Comparison of ENCODE assay signal across 12 cellular contexts in the genomic region with DNA sequence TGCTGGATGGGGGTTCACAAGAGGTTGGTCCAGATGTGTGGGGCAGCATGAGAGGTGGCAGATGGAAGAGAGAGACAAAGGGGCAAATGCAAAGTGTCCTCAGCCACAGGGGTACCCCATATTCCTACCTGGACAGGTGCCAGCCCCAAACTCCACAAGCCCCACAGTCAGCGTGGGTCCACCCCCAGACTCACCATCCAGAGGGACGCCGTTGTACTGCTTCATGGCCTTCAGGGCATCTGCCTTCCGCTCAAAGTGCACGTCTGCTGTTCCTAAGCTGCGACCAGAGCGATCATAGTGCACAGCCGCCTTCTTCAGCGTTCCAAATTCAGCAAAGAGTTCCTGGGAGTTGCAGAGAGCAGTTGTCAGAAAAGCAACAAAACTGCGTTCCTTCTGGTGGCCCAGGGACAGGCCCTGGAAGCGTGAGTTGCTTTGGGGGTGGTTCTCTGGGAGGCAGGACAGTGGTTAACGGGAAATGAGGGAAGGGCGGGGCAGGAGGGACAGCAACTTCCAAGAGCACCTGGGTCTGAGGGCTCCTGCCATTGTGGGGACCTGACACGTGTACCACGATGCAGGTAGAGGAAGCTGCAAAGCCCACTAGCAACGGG. TPM values are rescaled to one million over a fixed set of nuclear protein-coding genes. Genes with fewer than 3 reads are reported as not detected.
DNase-seq lines count a peak whose midpoint lies in the region; ATAC-seq and TF ChIP-seq lines count a peak whose summit lies in the region.
"Had no signal": no experiment of that assay in that cellular context is flagged by ENCODE, and none has a peak within 500 bp of the region (broad histone marks: within the 10 kb centered on the region; RNA-seq: fewer than 3 reads in every experiment).

No MANE protein-coding gene starts in this region.

- H3K23ac ChIP-seq in IMR-90 (ENCODE audit: low read depth, low read length) = peak overlapping the region; percentile 43; the same call in 1 of the 2 replicates

- H3K27ac ChIP-seq in IMR-90 (ENCODE audit: insufficient read depth, low read length) (no peak overlapping the region), osteoblast (ENCODE audit: low read depth, low read length) (peak overlapping the region; percentile 75), prostate gland (no peak overlapping the region)
- H3K27ac ChIP-seq: esophagus muscularis mucosa, Peyer's patch had no signal

- H4K5ac ChIP-seq in IMR-90 (ENCODE audit: low read depth, low read length) = no peak overlapping the region

- H3K36me3 ChIP-seq in IMR-90 (ENCODE audit: control insufficient read depth, insufficient read depth, low read length) (peaks cover 58% of the 10 kb centered on the region), osteoblast (ENCODE audit: insufficient read depth, low read length) (peaks cover 39% of the 10 kb centered on the region), prostate gland (peaks cover 5 to 14% of the 10 kb centered on the region in 2 donors)

- H3K18ac ChIP-seq in IMR-90 (ENCODE audit: low read depth, low read length) = no peak overlapping the region

- CTCF ChIA-PET in activated CD4-positive, alpha-beta T cell treated with anti-CD3 and anti-CD28 coated beads for 36 hours (lab: Charles Lee) = no interaction called here
- CTCF ChIA-PET in IMR-90 (lab: Yijun Ruan, JAX) = no interaction called here

- peak overlapping the region; percentile 57 for H2AK9ac ChIP-seq in IMR-90 (replicated peaks; ENCODE audit: low read depth, low read length, poor library complexity)

- no peak overlapping the region for H3K9ac ChIP-seq in IMR-90 (ENCODE audit: low read depth, low read length)

- intact Hi-C loops in activated CD4-positive, alpha-beta T cell treated with anti-CD3 and anti-CD28 coated beads for 36 hours (cut with DNase I, micrococcal nuclease) = no loop called here
- intact Hi-C loops in IMR-90 (cut with micrococcal nuclease) (no loop called here), prostate gland (cut with DNase I) (no loop called here)

- dilution Hi-C loops in IMR-90 (cut with HindIII; ENCODE audit: low sequenced_read_pairs, unreplicated experiment) = no loop called here

- H3K56ac ChIP-seq in IMR-90 (ENCODE audit: extremely low read depth, insufficient read depth, low read length) = no peak overlapping the region

- no peak for ATAC-seq in activated CD4-positive, alpha-beta T cell treated with anti-CD3 and anti-CD28 coated beads for 36 hours
- ATAC-seq in IMR-90 (ENCODE audit: low read depth) = no peak
- ATAC-seq in activated naive CD8-positive, alpha-beta T cell treated with anti-CD3 and anti-CD28 coated beads, Interleukin-2, amount 50 U/mL, for 24 hours = no peak

- H3K14ac ChIP-seq in IMR-90 (replicated peaks; ENCODE audit: low read depth, low read length) = no peak overlapping the region

- no peak for TF ChIP-seq RAD21 in IMR-90 (IDR thresholded peaks at IDR 0.05; ENCODE audit: low read length)

- H2BK120ac ChIP-seq in IMR-90 (ENCODE audit: low read depth, low read length) = no peak overlapping the region

- no peaks in the 10 kb centered on the region for H3K9me3 Mint-ChIP-seq in activated CD4-positive, alpha-beta T cell treated with anti-CD3 and anti-CD28 coated beads for 36 hours (ENCODE audit: low read depth)
- H3K9me3 Mint-ChIP-seq in activated naive CD8-positive, alpha-beta T cell treated with anti-CD3 and anti-CD28 coated beads, Interleukin-2, amount 50 U/mL, for 24 hours = no peaks in the 10 kb centered on the region

- H3K27ac Mint-ChIP-seq in activated CD4-positive, alpha-beta T cell treated with anti-CD3 and anti-CD28 coated beads for 36 hours = peak overlapping the region; percentile 70
- H3K27ac Mint-ChIP-seq in activated naive CD8-positive, alpha-beta T cell treated with anti-CD3 and anti-CD28 coated beads, Interleukin-2, amount 50 U/mL, for 24 hours = peak overlapping the region; percentile 71

- H4K20me1 ChIP-seq in IMR-90 (ENCODE audit: insufficient read depth, low read length) (peaks cover 20% of the 10 kb centered on the region), osteoblast (ENCODE audit: insufficient read depth, low read length) (peaks cover 15% of the 10 kb centered on the region)

- 0 out of 2 replicates have a peak, but pooled peaks cover 4% of the 10 kb centered on the region for H3K9me1 ChIP-seq in IMR-90 (ENCODE audit: insufficient read depth, low read length)

- no peak overlapping the region for H3K4me2 ChIP-seq in IMR-90 (ENCODE audit: low read depth, low read length)
- no peak overlapping the region for H3K4me2 ChIP-seq in osteoblast (ENCODE audit: insufficient read depth, low read length)

- no peaks in the 10 kb centered on the region for H3K27me3 Mint-ChIP-seq in activated CD4-positive, alpha-beta T cell treated with anti-CD3 and anti-CD28 coated beads for 36 hours
- H3K27me3 Mint-ChIP-seq in activated naive CD8-positive, alpha-beta T cell treated with anti-CD3 and anti-CD28 coated beads, Interleukin-2, amount 50 U/mL, for 24 hours = no peaks in the 10 kb centered on the region

- TF ChIP-seq POLR2A in IMR-90 (IDR thresholded peaks at IDR 0.05; ENCODE audit: low read depth, low read length) (no peak), prostate gland (IDR thresholded peaks at IDR 0.05) (no peak)

- H3K9me3 ChIP-seq in IMR-90 (ENCODE audit: control insufficient read depth, insufficient read depth, low read length) (no peaks in the 10 kb centered on the region), osteoblast (ENCODE audit: low read depth, low read length) (no peaks in the 10 kb centered on the region), prostate gland (no peaks in the 10 kb centered on the region)
- H3K9me3 ChIP-seq: esophagus muscularis mucosa, Peyer's patch had no signal

- no peak for DNase-seq in activated CD4-positive, alpha-beta T cell treated with anti-CD3 and anti-CD28 coated beads for 36 hours
- DNase-seq in activated CD4-positive, alpha-beta T cell treated with anti-CD3 and anti-CD28 coated beads, Interleukin-2, amount 50 U/mL, for 4 hours = no peak
- DNase-seq in IMR-90 = no peak
- DNase-seq in activated naive CD8-positive, alpha-beta T cell treated with anti-CD3 and anti-CD28 coated beads, Interleukin-2, amount 50 U/mL, for 24 hours = no peak
- DNase-seq in osteoblast (ENCODE audit: insufficient read length, low spot score, missing footprints) = peak; percentile 71
- DNase-seq in stimulated activated CD4-positive, alpha-beta T cell treated with anti-CD3 and anti-CD28 coated beads, Interleukin-4, amount 100 ng/mL, for 4 hours = no peak
- no peak for DNase-seq in stimulated activated CD4-positive, alpha-beta T cell treated with anti-CD3 and anti-CD28 coated beads, Interleukin-2, amount 100 ng/mL, for 24 hours
- no peak for DNase-seq in prostate gland (ENCODE audit: low spot score)
- DNase-seq: cerebellar nuclear complex, DMS79, Peyer's patch had no signal

- no TSS peak for BruUV-seq in IMR-90 (replicated peaks; lab: Mats Ljungman, UMichigan)

- in situ Hi-C loops in IMR-90 (cut with MboI; ENCODE audit: low sequenced_read_pairs) = no loop called here

- H3K4ac ChIP-seq in IMR-90 (ENCODE audit: low read depth, low read length) = no peak overlapping the region

- no peak overlapping the region for H2AK5ac ChIP-seq in IMR-90 (ENCODE audit: low read depth, low read length)

- peaks cover 62% of the 10 kb centered on the region for H3K36me3 Mint-ChIP-seq in activated CD4-positive, alpha-beta T cell treated with anti-CD3 and anti-CD28 coated beads for 36 hours (ENCODE audit: low read depth)
- H3K36me3 Mint-ChIP-seq in activated naive CD8-positive, alpha-beta T cell treated with anti-CD3 and anti-CD28 coated beads, Interleukin-2, amount 50 U/mL, for 24 hours (ENCODE audit: low read depth) = peaks cover 61% of the 10 kb centered on the region

- H3K4me3 Mint-ChIP-seq in activated CD4-positive, alpha-beta T cell treated with anti-CD3 and anti-CD28 coated beads for 36 hours = peak overlapping the region; percentile 85
- H3K4me3 Mint-ChIP-seq in activated naive CD8-positive, alpha-beta T cell treated with anti-CD3 and anti-CD28 coated beads, Interleukin-2, amount 50 U/mL, for 24 hours = peak overlapping the region; percentile 86

- no peak overlapping the region for H4K91ac ChIP-seq in IMR-90 (ENCODE audit: insufficient read depth, low read depth, low read length)

- no peak overlapping the region for H2BK5ac ChIP-seq in IMR-90 (ENCODE audit: low read depth, low read length, poor library complexity, severe bottlenecking)

- H2AFZ ChIP-seq in IMR-90 (replicated peaks; ENCODE audit: low read length, poor library complexity) = no peak overlapping the region
- no peak overlapping the region for H2AFZ ChIP-seq in osteoblast (ENCODE audit: low read length)

- H3K4me1 ChIP-seq in IMR-90 (ENCODE audit: control insufficient read depth, insufficient read depth, low read length) (peaks cover 4% of the 10 kb centered on the region; the same call in 1 of the 2 replicates), osteoblast (ENCODE audit: insufficient read depth, low read length) (peaks cover 42% of the 10 kb centered on the region), prostate gland (replicated peaks) (peaks cover 5% of the 10 kb centered on the region)

- H3K79me2 ChIP-seq in osteoblast (ENCODE audit: insufficient read depth, low read length) = peaks cover 72% of the 10 kb centered on the region

- H2BK20ac ChIP-seq in IMR-90 (ENCODE audit: low read depth, low read length) = no peak overlapping the region

- no peaks in the 10 kb centered on the region for H3K27me3 ChIP-seq in IMR-90 (ENCODE audit: control insufficient read depth, insufficient read depth, low read length)
- no peaks in the 10 kb centered on the region for H3K27me3 ChIP-seq in osteoblast (ENCODE audit: insufficient read depth, low read length)
- H3K27me3 ChIP-seq in prostate gland (replicated peaks; ENCODE audit: insufficient read depth) = no peaks in the 10 kb centered on the region
- H3K27me3 ChIP-seq: esophagus muscularis mucosa, Peyer's patch had no signal

- H3K4me3 ChIP-seq in IMR-90 (ENCODE audit: insufficient read depth, low read depth, low read length) (no peak overlapping the region), osteoblast (ENCODE audit: insufficient read depth, low read length) (no peak overlapping the region), prostate gland (no peak overlapping the region)
- H3K4me3 ChIP-seq: esophagus muscularis mucosa, Peyer's patch had no signal

- 98% methylated on average over 12 of the region's 16 CpGs; no CpG with 5 or more reads in 1 of the 2 experiments for WGBS in IMR-90 (ENCODE audit: extremely low coverage in 2 of 2, insufficient read length in 1 of 2), 2 experiments
- 90% methylated on average over 16 of the region's 16 CpGs for WGBS in prostate gland

- H3K4me1 Mint-ChIP-seq in activated CD4-positive, alpha-beta T cell treated with anti-CD3 and anti-CD28 coated beads for 36 hours = peaks cover 32% of the 10 kb centered on the region
- H3K4me1 Mint-ChIP-seq in activated naive CD8-positive, alpha-beta T cell treated with anti-CD3 and anti-CD28 coated beads, Interleukin-2, amount 50 U/mL, for 24 hours = peaks cover 25% of the 10 kb centered on the region

- H4K8ac ChIP-seq in IMR-90 (ENCODE audit: low read depth in 2 of 2, low read length in 2 of 2) = no peak overlapping the region

- TF ChIP-seq CTCF in IMR-90 (conservative IDR thresholded peaks at IDR 0.05; ENCODE audit: low read depth, low read length) (no peak), osteoblast (IDR thresholded peaks at IDR 0.05; ENCODE audit: extremely low read depth, low read depth, low read length) (no peak), prostate gland (IDR thresholded peaks at IDR 0.05) (no peak)

- peaks cover 48 to 77% of the 10 kb centered on the region in 2 experiments for H3K79me1 ChIP-seq in IMR-90 (ENCODE audit: low read depth in 1 of 2, low read length in 2 of 2)

- H2BK15ac ChIP-seq in IMR-90 (ENCODE audit: low read depth, low read length) = no peak overlapping the region

- POLR2A ChIA-PET in activated CD4-positive, alpha-beta T cell treated with anti-CD3 and anti-CD28 coated beads for 36 hours (lab: Charles Lee) = no interaction called here
- POLR2A ChIA-PET in IMR-90 (lab: Charles Lee; ENCODE audit: unreplicated experiment) = no interaction called here

RNA-seq across cellular contexts. Expression of gene ALYREF, which starts 2.3 kb away (rescaled TPM):
- total RNA-seq in activated CD4-positive, alpha-beta T cell treated with anti-CD3 and anti-CD28 coated beads for 36 hours = 100 to 1,000 TPM; 197 to 230 TPM
- total RNA-seq in IMR-90 (2012; rRNA removed) (144 and 159 TPM in 2 replicates), osteoblast (58.0 and 60.1 TPM in 2 replicates), prostate gland (100 to 1,000 TPM in 1 of 2 donors, 10 to 100 TPM in 1; 83.9 to 108 TPM)
- 88.6 and 112 TPM in 2 replicates for polyA plus RNA-seq in IMR-90 (2012; rRNA removed)
- polyA plus RNA-seq in IMR-90 (2012; cell fraction: cytosol; rRNA removed) = 102 and 133 TPM in 2 replicates
- 62.2 and 73.2 TPM in 2 replicates for polyA plus RNA-seq in IMR-90 (2012; cell fraction: nucleus; rRNA removed; ENCODE audit: low replicate concordance)

RNA-seq across cellular contexts. Expression of gene ANAPC11, which starts 2.4 kb away (rescaled TPM):
- 100 to 1,000 TPM in 1 of 2 experiments, 10 to 100 TPM in 1; 79.9 to 131 TPM for total RNA-seq in activated CD4-positive, alpha-beta T cell treated with anti-CD3 and anti-CD28 coated beads for 36 hours
- total RNA-seq in IMR-90 (2012; rRNA removed) (183 and 242 TPM in 2 replicates), osteoblast (105 and 123 TPM in 2 replicates), prostate gland (100 to 1,000 TPM; 128 to 278 TPM)
- 387 and 508 TPM in 2 replicates for polyA plus RNA-seq in IMR-90 (2012; rRNA removed)
- polyA plus RNA-seq in IMR-90 (2012; cell fraction: cytosol; rRNA removed) = 1,074 and 1,088 TPM in 2 replicates
- polyA plus RNA-seq in IMR-90 (2012; cell fraction: nucleus; rRNA removed; ENCODE audit: low replicate concordance) = 252 and 310 TPM in 2 replicates

RNA-seq across cellular contexts. Expression of gene NPB, which starts 12.9 kb away (rescaled TPM):
- under 1 TPM in 1 of 2 experiments, not detected in 1; 0.14 TPM for total RNA-seq in activated CD4-positive, alpha-beta T cell treated with anti-CD3 and anti-CD28 coated beads for 36 hours
- under 0.01 TPM in 1 of 2 replicates, not detected in the other for total RNA-seq in IMR-90 (2012; rRNA removed)
- 0.51 and 1.2 TPM in 2 replicates for polyA plus RNA-seq in IMR-90 (2012; rRNA removed)
- polyA plus RNA-seq in IMR-90 (2012; cell fraction: cytosol; rRNA removed) = 6.3 and 8.4 TPM in 2 replicates
- 0.63 and 1.9 TPM in 2 replicates for polyA plus RNA-seq in IMR-90 (2012; cell fraction: nucleus; rRNA removed; ENCODE audit: low replicate concordance)
- under 0.01 TPM in 1 of 2 replicates, not detected in the other for total RNA-seq in osteoblast
- 10 to 100 TPM in 1 of 2 donors, 1 to 10 TPM in 1; 9.8 to 10.9 TPM for total RNA-seq in prostate gland

RNA-seq across cellular contexts. Expression of gene ARHGDIA, which starts 18.0 kb away (rescaled TPM):
- total RNA-seq in activated CD4-positive, alpha-beta T cell treated with anti-CD3 and anti-CD28 coated beads for 36 hours = 100 to 1,000 TPM; 513 to 661 TPM
- total RNA-seq in IMR-90 (2012; rRNA removed) (62.7 and 77.2 TPM in 2 replicates), osteoblast (120 and 133 TPM in 2 replicates), prostate gland (100 to 1,000 TPM; 193 to 274 TPM)
- polyA plus RNA-seq in IMR-90 (2012; rRNA removed) = 324 and 362 TPM in 2 replicates
- polyA plus RNA-seq in IMR-90 (2012; cell fraction: cytosol; rRNA removed) = 214 and 386 TPM in 2 replicates
- 425 and 839 TPM in 2 replicates for polyA plus RNA-seq in IMR-90 (2012; cell fraction: nucleus; rRNA removed; ENCODE audit: low replicate concordance)

RNA-seq across cellular contexts. Expression of gene PCYT2, which starts 22.1 kb away (rescaled TPM):
- total RNA-seq in activated CD4-positive, alpha-beta T cell treated with anti-CD3 and anti-CD28 coated beads for 36 hours = 10 to 100 TPM; 19.7 to 24.0 TPM
- total RNA-seq in IMR-90 (2012; rRNA removed) (31.9 and 37.3 TPM in 2 replicates), osteoblast (61.6 and 67.0 TPM in 2 replicates), prostate gland (10 to 100 TPM; 51.4 to 69.2 TPM)
- polyA plus RNA-seq in IMR-90 (2012; rRNA removed) = 38.5 and 43.0 TPM in 2 replicates
- 21.7 and 31.1 TPM in 2 replicates for polyA plus RNA-seq in IMR-90 (2012; cell fraction: cytosol; rRNA removed)
- polyA plus RNA-seq in IMR-90 (2012; cell fraction: nucleus; rRNA removed; ENCODE audit: low replicate concordance) = 47.8 and 104 TPM in 2 replicates

Comparison
In these comparisons a context has a peak if more than half of its experiments do, and no peak if none do; other contexts are left out.
1. RNA of gene NPB, which starts 12.9 kb away (total RNA-seq): 9.8 to 10.9 TPM in prostate gland; 0.14 TPM in activated CD4-positive, alpha-beta T cell treated with anti-CD3 and anti-CD28 coated beads for 36 hours, under 0.01 TPM in IMR-90 and under 0.01 TPM in osteoblast; every median in the first group is over 4 times any median in the second.